Comparison of ENCODE assay signal across 1 cellular context in genomic region chr14:69611264-69612013, GRCh38.
TF ChIP-seq lines count a peak whose summit lies in the region.

A gene with protein sequence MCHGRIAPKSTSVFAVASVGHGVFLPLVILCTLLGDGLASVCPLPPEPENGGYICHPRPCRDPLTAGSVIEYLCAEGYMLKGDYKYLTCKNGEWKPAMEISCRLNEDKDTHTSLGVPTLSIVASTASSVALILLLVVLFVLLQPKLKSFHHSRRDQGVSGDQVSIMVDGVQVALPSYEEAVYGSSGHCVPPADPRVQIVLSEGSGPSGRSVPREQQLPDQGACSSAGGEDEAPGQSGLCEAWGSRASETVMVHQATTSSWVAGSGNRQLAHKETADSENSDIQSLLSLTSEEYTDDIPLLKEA (plus strand): TSS chr14:69611596. CDS start chr14:69658593, 46,997 bp downstream.

TF ChIP-seq in K562, 482 proteins besides CTCF, POLR2A, EP300 and RAD21 (continued from another document):
- TF ChIP-seq, protein P1, sequence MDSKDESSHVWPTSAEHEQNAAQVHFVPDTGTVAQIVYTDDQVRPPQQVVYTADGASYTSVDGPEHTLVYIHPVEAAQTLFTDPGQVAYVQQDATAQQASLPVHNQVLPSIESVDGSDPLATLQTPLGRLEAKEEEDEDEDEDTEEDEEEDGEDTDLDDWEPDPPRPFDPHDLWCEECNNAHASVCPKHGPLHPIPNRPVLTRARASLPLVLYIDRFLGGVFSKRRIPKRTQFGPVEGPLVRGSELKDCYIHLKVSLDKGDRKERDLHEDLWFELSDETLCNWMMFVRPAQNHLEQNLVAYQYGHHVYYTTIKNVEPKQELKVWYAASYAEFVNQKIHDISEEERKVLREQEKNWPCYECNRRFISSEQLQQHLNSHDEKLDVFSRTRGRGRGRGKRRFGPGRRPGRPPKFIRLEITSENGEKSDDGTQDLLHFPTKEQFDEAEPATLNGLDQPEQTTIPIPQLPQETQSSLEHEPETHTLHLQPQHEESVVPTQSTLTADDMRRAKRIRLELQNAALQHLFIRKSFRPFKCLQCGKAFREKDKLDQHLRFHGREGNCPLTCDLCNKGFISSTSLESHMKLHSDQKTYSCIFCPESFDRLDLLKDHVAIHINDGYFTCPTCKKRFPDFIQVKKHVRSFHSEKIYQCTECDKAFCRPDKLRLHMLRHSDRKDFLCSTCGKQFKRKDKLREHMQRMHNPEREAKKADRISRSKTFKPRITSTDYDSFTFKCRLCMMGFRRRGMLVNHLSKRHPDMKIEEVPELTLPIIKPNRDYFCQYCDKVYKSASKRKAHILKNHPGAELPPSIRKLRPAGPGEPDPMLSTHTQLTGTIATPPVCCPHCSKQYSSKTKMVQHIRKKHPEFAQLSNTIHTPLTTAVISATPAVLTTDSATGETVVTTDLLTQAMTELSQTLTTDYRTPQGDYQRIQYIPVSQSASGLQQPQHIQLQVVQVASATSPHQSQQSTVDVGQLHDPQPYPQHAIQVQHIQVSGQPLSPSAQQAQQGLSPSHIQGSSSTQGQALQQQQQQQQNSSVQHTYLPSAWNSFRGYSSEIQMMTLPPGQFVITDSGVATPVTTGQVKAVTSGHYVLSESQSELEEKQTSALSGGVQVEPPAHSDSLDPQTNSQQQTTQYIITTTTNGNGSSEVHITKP (IDR thresholded peaks at IDR 0.05; ENCODE audit: partially characterized antibody): peak; percentile 13
- TF ChIP-seq ZFP91 (CRISPR knock-in tag; IDR thresholded peaks at IDR 0.05): peak; percentile 96
- TF ChIP-seq, protein P2, sequence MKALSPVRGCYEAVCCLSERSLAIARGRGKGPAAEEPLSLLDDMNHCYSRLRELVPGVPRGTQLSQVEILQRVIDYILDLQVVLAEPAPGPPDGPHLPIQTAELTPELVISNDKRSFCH (CRISPR knock-in tag; IDR thresholded peaks at IDR 0.05): no peak
- TF ChIP-seq, protein P2 (tag; IDR thresholded peaks at IDR 0.05): no peak
- TF ChIP-seq VEZF1 (CRISPR knock-in tag; IDR thresholded peaks at IDR 0.05): peak; percentile 96
- no peak for TF ChIP-seq CBFA2T2 (conservative IDR thresholded peaks at IDR 0.05)
- no peak for TF ChIP-seq ZNF184 (CRISPR knock-in tag; IDR thresholded peaks at IDR 0.05)
- TF ChIP-seq, protein P3, sequence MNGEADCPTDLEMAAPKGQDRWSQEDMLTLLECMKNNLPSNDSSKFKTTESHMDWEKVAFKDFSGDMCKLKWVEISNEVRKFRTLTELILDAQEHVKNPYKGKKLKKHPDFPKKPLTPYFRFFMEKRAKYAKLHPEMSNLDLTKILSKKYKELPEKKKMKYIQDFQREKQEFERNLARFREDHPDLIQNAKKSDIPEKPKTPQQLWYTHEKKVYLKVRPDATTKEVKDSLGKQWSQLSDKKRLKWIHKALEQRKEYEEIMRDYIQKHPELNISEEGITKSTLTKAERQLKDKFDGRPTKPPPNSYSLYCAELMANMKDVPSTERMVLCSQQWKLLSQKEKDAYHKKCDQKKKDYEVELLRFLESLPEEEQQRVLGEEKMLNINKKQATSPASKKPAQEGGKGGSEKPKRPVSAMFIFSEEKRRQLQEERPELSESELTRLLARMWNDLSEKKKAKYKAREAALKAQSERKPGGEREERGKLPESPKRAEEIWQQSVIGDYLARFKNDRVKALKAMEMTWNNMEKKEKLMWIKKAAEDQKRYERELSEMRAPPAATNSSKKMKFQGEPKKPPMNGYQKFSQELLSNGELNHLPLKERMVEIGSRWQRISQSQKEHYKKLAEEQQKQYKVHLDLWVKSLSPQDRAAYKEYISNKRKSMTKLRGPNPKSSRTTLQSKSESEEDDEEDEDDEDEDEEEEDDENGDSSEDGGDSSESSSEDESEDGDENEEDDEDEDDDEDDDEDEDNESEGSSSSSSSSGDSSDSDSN (IDR thresholded peaks at IDR 0.05; ENCODE audit: borderline replicate concordance in 1 of 2, low read depth in 2 of 2, low read length in 2 of 2): peak in 1 of 2 experiments; percentile 58; a peak in 1 of 4 replicates
- TF ChIP-seq CXXC5 (CRISPR knock-in tag; IDR thresholded peaks at IDR 0.05): peak; percentile 66
- 0 out of 4 replicates have a peak, but pooled peaks of 1 of the 2 experiments have one; percentile 57 for TF ChIP-seq SIN3A (IDR thresholded peaks at IDR 0.05; ENCODE audit: borderline replicate concordance in 2 of 2, control insufficient read depth in 1 of 2, low read depth in 2 of 2, low read length in 2 of 2)
- no peak for TF ChIP-seq RNF2 (IDR thresholded peaks at IDR 0.05)
- TF ChIP-seq ZNF77 (CRISPR knock-in tag; IDR thresholded peaks at IDR 0.05): no peak
- TF ChIP-seq ZKSCAN1 (IDR thresholded peaks at IDR 0.05; ENCODE audit: low read depth, low read length): no peak
- no peak for TF ChIP-seq POLR2AphosphoS5 (IDR thresholded peaks at IDR 0.05; ENCODE audit: control insufficient read depth, insufficient read depth, low read depth, low read length)
- peak; percentile 20 for TF ChIP-seq CCNT2 (IDR thresholded peaks at IDR 0.05; ENCODE audit: borderline replicate concordance, extremely low read depth, insufficient read length, low read depth, low read length)
- peak; percentile 62 for TF ChIP-seq RBFOX2 (IDR thresholded peaks at IDR 0.05; ENCODE audit: low read depth, low read length)
- TF ChIP-seq, protein P4, sequence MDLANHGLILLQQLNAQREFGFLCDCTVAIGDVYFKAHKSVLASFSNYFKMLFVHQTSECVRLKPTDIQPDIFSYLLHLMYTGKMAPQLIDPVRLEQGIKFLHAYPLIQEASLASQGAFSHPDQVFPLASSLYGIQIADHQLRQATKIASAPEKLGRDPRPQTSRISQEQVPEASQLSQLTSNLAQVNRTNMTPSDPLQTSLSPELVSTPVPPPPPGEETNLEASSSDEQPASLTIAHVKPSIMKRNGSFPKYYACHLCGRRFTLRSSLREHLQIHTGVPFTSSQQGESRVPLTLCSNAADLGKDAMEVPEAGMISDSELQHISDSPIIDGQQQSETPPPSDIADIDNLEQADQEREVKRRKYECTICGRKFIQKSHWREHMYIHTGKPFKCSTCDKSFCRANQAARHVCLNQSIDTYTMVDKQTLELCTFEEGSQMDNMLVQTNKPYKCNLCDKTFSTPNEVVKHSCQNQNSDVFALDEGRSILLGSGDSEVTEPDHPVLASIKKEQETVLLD (IDR thresholded peaks at IDR 0.05): no peak
- no peak for TF ChIP-seq MCM5 (IDR thresholded peaks at IDR 0.05; ENCODE audit: low read depth)
- no peak for TF ChIP-seq PTTG1 (tag; IDR thresholded peaks at IDR 0.05; ENCODE audit: low read depth)
- TF ChIP-seq ZNF707 (CRISPR knock-in tag; conservative IDR thresholded peaks at IDR 0.05): no peak
- TF ChIP-seq ZNF124 (CRISPR knock-in tag; IDR thresholded peaks at IDR 0.05): no peak
- no peak for TF ChIP-seq ZNF324 (CRISPR knock-in tag; IDR thresholded peaks at IDR 0.05)
- TF ChIP-seq, protein P5, sequence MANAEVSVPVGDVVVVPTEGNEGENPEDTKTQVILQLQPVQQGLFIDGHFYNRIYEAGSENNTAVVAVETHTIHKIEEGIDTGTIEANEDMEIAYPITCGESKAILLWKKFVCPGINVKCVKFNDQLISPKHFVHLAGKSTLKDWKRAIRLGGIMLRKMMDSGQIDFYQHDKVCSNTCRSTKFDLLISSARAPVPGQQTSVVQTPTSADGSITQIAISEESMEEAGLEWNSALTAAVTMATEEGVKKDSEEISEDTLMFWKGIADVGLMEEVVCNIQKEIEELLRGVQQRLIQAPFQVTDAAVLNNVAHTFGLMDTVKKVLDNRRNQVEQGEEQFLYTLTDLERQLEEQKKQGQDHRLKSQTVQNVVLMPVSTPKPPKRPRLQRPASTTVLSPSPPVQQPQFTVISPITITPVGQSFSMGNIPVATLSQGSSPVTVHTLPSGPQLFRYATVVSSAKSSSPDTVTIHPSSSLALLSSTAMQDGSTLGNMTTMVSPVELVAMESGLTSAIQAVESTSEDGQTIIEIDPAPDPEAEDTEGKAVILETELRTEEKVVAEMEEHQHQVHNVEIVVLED (CRISPR knock-in tag; IDR thresholded peaks at IDR 0.05): peak; percentile 88
- TF ChIP-seq GATAD2B (IDR thresholded peaks at IDR 0.05; ENCODE audit: borderline replicate concordance): 0 out of 2 replicates have a peak, but pooled peaks have one; percentile 50
- no peak for TF ChIP-seq NFIC (IDR thresholded peaks at IDR 0.05)
- no peak for TF ChIP-seq NR2C2 (CRISPR knock-in tag; IDR thresholded peaks at IDR 0.05)
- TF ChIP-seq NR2C2 (tag; IDR thresholded peaks at IDR 0.05): no peak; the same call in 1 of the 2 replicates
- no peak for TF ChIP-seq PHF21A (IDR thresholded peaks at IDR 0.05; ENCODE audit: borderline replicate concordance, low read depth)
- peak; percentile 17; the same call in 1 of the 2 replicates for TF ChIP-seq PHF8 (IDR thresholded peaks at IDR 0.05; ENCODE audit: borderline replicate concordance, low read length)
- TF ChIP-seq SAFB2 (IDR thresholded peaks at IDR 0.05; ENCODE audit: borderline replicate concordance, low read depth, low read length, severe bottlenecking): no peak
- TF ChIP-seq, protein P6, sequence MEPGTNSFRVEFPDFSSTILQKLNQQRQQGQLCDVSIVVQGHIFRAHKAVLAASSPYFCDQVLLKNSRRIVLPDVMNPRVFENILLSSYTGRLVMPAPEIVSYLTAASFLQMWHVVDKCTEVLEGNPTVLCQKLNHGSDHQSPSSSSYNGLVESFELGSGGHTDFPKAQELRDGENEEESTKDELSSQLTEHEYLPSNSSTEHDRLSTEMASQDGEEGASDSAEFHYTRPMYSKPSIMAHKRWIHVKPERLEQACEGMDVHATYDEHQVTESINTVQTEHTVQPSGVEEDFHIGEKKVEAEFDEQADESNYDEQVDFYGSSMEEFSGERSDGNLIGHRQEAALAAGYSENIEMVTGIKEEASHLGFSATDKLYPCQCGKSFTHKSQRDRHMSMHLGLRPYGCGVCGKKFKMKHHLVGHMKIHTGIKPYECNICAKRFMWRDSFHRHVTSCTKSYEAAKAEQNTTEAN (CRISPR knock-in tag; IDR thresholded peaks at IDR 0.05): no peak
TF ChIP-seq in K562: peak in this region for 25.
